9 cellular contexts compared by ENCODE assay signal in the genomic region with DNA sequence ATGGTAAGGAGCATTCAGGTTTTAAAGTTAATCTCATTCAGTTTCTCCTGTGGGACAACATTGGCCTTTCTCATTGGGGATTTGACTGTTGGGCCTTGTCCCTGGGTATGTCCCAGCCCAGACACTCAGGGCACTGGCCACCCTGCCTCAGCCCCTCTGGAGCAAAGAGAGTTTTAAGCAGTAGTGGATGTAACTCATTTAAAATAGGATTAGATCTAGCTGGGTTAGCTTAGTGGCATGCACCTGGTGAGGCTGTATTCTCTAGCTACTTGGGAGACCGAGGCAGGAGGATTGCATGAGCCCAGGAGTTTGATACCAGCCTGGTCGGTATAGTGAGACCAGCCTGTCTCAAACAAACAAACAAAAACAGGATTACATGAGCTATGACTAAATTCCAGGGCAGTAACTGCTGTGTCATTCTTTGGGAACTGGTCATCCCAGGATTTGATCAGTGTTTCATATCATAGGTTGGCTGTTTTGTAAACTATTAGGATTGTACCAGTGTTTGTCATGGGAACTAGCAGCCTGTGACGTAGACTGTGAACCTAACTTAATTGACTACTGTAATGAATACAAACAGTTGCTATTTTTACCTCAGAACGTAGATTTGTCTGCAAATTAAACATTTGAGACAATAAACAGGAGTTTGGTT. TPM values are rescaled to one million over a fixed set of nuclear protein-coding genes. Genes with fewer than 3 reads are reported as not detected.
DNase-seq lines count a peak whose midpoint lies in the region; ATAC-seq and TF ChIP-seq lines count a peak whose summit lies in the region.
"Had no signal": no experiment of that assay in that cellular context is flagged by ENCODE, and none has a peak within 500 bp of the region (broad histone marks: within the 10 kb centered on the region; RNA-seq: fewer than 3 reads in every experiment).

No MANE protein-coding gene starts in this region.

- no peaks in the 10 kb centered on the region for H3K9me3 Mint-ChIP-seq in CD8-positive, alpha-beta T cell
- peaks cover 0 to 1% (median 0%) of the 10 kb centered on the region in 11 donors for H3K9me3 Mint-ChIP-seq in naive thymus-derived CD4-positive, alpha-beta T cell

- H3K4me1 ChIP-seq in CD8-positive, alpha-beta T cell (ENCODE audit: insufficient read depth, low read length), result peaks cover 98% of the 10 kb centered on the region
- peaks cover 89 to 99% of the 10 kb centered on the region in 2 donors for H3K4me1 ChIP-seq in naive thymus-derived CD4-positive, alpha-beta T cell (ENCODE audit: control insufficient read depth in 2 of 2, insufficient read depth in 2 of 2, low read length in 2 of 2)
- H3K4me1 ChIP-seq in left lung, result peaks cover 19 to 97% of the 10 kb centered on the region in 2 donors
- peaks cover 4 to 99% (median 53%) of the 10 kb centered on the region in 9 donors for H3K4me1 ChIP-seq in heart right ventricle

- H3K27me3 Mint-ChIP-seq in CD8-positive, alpha-beta T cell (ENCODE audit: low read depth), result no peaks in the 10 kb centered on the region
- H3K27me3 Mint-ChIP-seq in naive thymus-derived CD4-positive, alpha-beta T cell, result no peaks in the 10 kb centered on the region

- intact Hi-C loops in CD8-positive, alpha-beta T cell (cut with DNase I, micrococcal nuclease), result loop anchor here (10.0 kb wide), 2 partner anchors 462 to 698 kb away; partner anchors contain the start of genes LIPT1 (in 1 of the 2), TMEM131 (in 1 of the 2) and TSGA10 (in 1 of the 2)
- intact Hi-C loops in naive thymus-derived CD4-positive, alpha-beta T cell (cut with micrococcal nuclease), result loop anchor here in 1 of 2 donors (5.0 kb wide), 1 partner anchor 95 kb away; no protein-coding TSS in a partner anchor
- intact Hi-C loops in left lung (cut with DNase I), result no loop called here
- intact Hi-C loops in heart right ventricle (cut with DNase I), result loop anchor here in 1 of 10 donors (5.0 kb wide), 1 partner anchor 35 kb away; no protein-coding TSS in a partner anchor

- H3K27ac ChIP-seq in CD8-positive, alpha-beta T cell (ENCODE audit: low read depth, low read length), result no peak overlapping the region
- peak overlapping the region; percentile 57 for H3K27ac ChIP-seq in naive thymus-derived CD4-positive, alpha-beta T cell (ENCODE audit: low read depth, low read length)
- no peak overlapping the region for H3K27ac ChIP-seq in left lung
- no peak overlapping the region for H3K27ac ChIP-seq in heart right ventricle
- H3K27ac ChIP-seq: body of pancreas had no signal

- peak overlapping the region; percentile 75 for H3K27ac Mint-ChIP-seq in CD8-positive, alpha-beta T cell
- H3K27ac Mint-ChIP-seq in naive thymus-derived CD4-positive, alpha-beta T cell, result peak overlapping the region; percentile 25 to 97 (median 91)

- H3K36me3 Mint-ChIP-seq in CD8-positive, alpha-beta T cell, result peaks cover 30% of the 10 kb centered on the region
- H3K36me3 Mint-ChIP-seq in naive thymus-derived CD4-positive, alpha-beta T cell, result peaks cover 0 to 44% (median 9%) of the 10 kb centered on the region in 5 donors

- no peaks in the 10 kb centered on the region for H3K27me3 ChIP-seq in CD8-positive, alpha-beta T cell (ENCODE audit: insufficient read depth, low read length)
- no peaks in the 10 kb centered on the region for H3K27me3 ChIP-seq in naive thymus-derived CD4-positive, alpha-beta T cell (ENCODE audit: control insufficient read depth in 2 of 2, insufficient read depth in 2 of 2, low read length in 2 of 2)
- no peaks in the 10 kb centered on the region for H3K27me3 ChIP-seq in left lung
- no peaks in the 10 kb centered on the region for H3K27me3 ChIP-seq in heart right ventricle
- H3K27me3 ChIP-seq: body of pancreas had no signal

- peak overlapping the region; percentile 8 for H3K4me3 Mint-ChIP-seq in CD8-positive, alpha-beta T cell
- peak overlapping the region in 7 of 10 donors; percentile 5 to 50 (median 20) for H3K4me3 Mint-ChIP-seq in naive thymus-derived CD4-positive, alpha-beta T cell

- POLR2A ChIA-PET in CD8-positive, alpha-beta T cell (lab: Charles Lee), result interaction anchor here (1.2 to 3.0 kb wide), 2 partner anchors 8 to 10 kb away, joined by 4 to 20 read pairs; no protein-coding TSS in a partner anchor
- POLR2A ChIA-PET in naive thymus-derived CD4-positive, alpha-beta T cell (lab: Charles Lee), result interaction anchor here (0.5 to 8.9 kb wide), 6 partner anchors 8 to 315 kb away, joined by 3 to 140 read pairs (median 4); no protein-coding TSS in a partner anchor

- H3K36me3 ChIP-seq in CD8-positive, alpha-beta T cell (ENCODE audit: insufficient read depth, low read length), result no peaks in the 10 kb centered on the region
- peaks cover 0 to 15% (median 0%) of the 10 kb centered on the region in 3 experiments for H3K36me3 ChIP-seq in naive thymus-derived CD4-positive, alpha-beta T cell (ENCODE audit: control insufficient read depth in 2 of 3, insufficient read depth in 3 of 3, low read length in 3 of 3)
- no peaks in the 10 kb centered on the region for H3K36me3 ChIP-seq in left lung
- H3K36me3 ChIP-seq in heart right ventricle, result peaks cover 0 to 13% (median 0%) of the 10 kb centered on the region in 9 donors

- H3K4me3 ChIP-seq in CD8-positive, alpha-beta T cell (ENCODE audit: low read depth, low read length), result no peak overlapping the region
- H3K4me3 ChIP-seq in cardiac fibroblast (replicated peaks in 1 of 2; ENCODE audit: low read depth in 2 of 2, low read length in 2 of 2), result no peak overlapping the region
- no peak overlapping the region for H3K4me3 ChIP-seq in naive thymus-derived CD4-positive, alpha-beta T cell (ENCODE audit: low read length)
- no peak overlapping the region for H3K4me3 ChIP-seq in left lung
- H3K4me3 ChIP-seq in heart right ventricle, result no peak overlapping the region
- H3K4me3 ChIP-seq: body of pancreas had no signal

- peaks cover 94% of the 10 kb centered on the region for H3K4me1 Mint-ChIP-seq in CD8-positive, alpha-beta T cell (ENCODE audit: low read depth)
- peaks cover 79 to 100% (median 96%) of the 10 kb centered on the region in 7 donors for H3K4me1 Mint-ChIP-seq in naive thymus-derived CD4-positive, alpha-beta T cell

- CTCF ChIA-PET in CD8-positive, alpha-beta T cell (lab: Charles Lee), result interaction anchor here (0.7 to 4.8 kb wide), 6 partner anchors 10 to 61 kb away, joined by 3 to 20 read pairs (median 4); no protein-coding TSS in a partner anchor
- CTCF ChIA-PET in naive thymus-derived CD4-positive, alpha-beta T cell (lab: Charles Lee), result interaction anchor here (0.6 to 4.2 kb wide), 7 partner anchors 11 to 381 kb away, joined by 3 to 12 read pairs (median 3); no protein-coding TSS in a partner anchor

- H3K9me3 ChIP-seq in CD8-positive, alpha-beta T cell (ENCODE audit: low read length), result no peaks in the 10 kb centered on the region
- H3K9me3 ChIP-seq in naive thymus-derived CD4-positive, alpha-beta T cell (ENCODE audit: control insufficient read depth in 2 of 3, low read length in 3 of 3), result no peaks in the 10 kb centered on the region
- H3K9me3 ChIP-seq in left lung, result no peaks in the 10 kb centered on the region
- no peaks in the 10 kb centered on the region for H3K9me3 ChIP-seq in heart right ventricle
- H3K9me3 ChIP-seq: body of pancreas had no signal

- TF ChIP-seq CTCF in CD8-positive, alpha-beta T cell (IDR thresholded peaks at IDR 0.05), result no peak
- TF ChIP-seq CTCF in cardiac fibroblast (IDR thresholded peaks at IDR 0.05; ENCODE audit: low read depth, low read length), result no peak
- no peak for TF ChIP-seq CTCF in left lung (IDR thresholded peaks at IDR 0.05)
- TF ChIP-seq CTCF in heart right ventricle (IDR thresholded peaks at IDR 0.05), result no peak

- 90 to 93% methylated on average over 4 of the region's 4 CpGs for WGBS in heart right ventricle, 2 donors

- no peak for ATAC-seq in CD8-positive, alpha-beta T cell
- ATAC-seq in naive thymus-derived CD4-positive, alpha-beta T cell, result no peak
- ATAC-seq in left lung (no peak), HG03097 (IDR thresholded peaks at IDR 0.05; ENCODE audit: low FRiP score, unreplicated experiment) (no peak), heart right ventricle (no peak)
- ATAC-seq: body of pancreas had no signal

- DNase-seq in CD8-positive, alpha-beta T cell, result peak in 1 of 7 experiments; percentile 17
- peak; percentile 89 for DNase-seq in LHCN-M2 (ENCODE audit: low read depth)
- peak; percentile 73 to 92 for DNase-seq in cardiac fibroblast (ENCODE audit: low read depth in 2 of 2)
- DNase-seq in naive thymus-derived CD4-positive, alpha-beta T cell, result no peak
- DNase-seq in left lung, result no peak
- no peak for DNase-seq in heart right ventricle
- DNase-seq in NCI-H1092 treated with DMSO at 0.1 percent for 48 hours (lab: John Stamatoyannopoulos, UW), result no peak
- DNase-seq: body of pancreas had no signal

RNA-seq across cellular contexts. Expression of gene INPP4A, which starts 12.5 kb away (rescaled TPM):
- 10 to 100 TPM; 60.3 to 67.5 TPM for total RNA-seq in CD8-positive, alpha-beta T cell
- total RNA-seq in LHCN-M2 (2014; rRNA removed) (11.8 and 13.9 TPM in 2 replicates), left lung (10 to 100 TPM; 27.7 to 34.2 TPM), heart right ventricle (10 to 100 TPM; 15.8 to 31.2 (median 22.0) TPM)
- polyA plus RNA-seq in LHCN-M2 (2012), result 5.7 TPM
- 100 to 1,000 TPM; 126 to 165 (median 157) TPM for total RNA-seq in naive thymus-derived CD4-positive, alpha-beta T cell
- polyA plus RNA-seq in naive thymus-derived CD4-positive, alpha-beta T cell, result 10 to 100 TPM; 51.4 to 75.4 TPM
- polyA plus RNA-seq in heart right ventricle, result 1 to 10 TPM; 3.8 to 7.5 TPM

Comparison
In these comparisons a context has a peak if more than half of its experiments do, and no peak if none do; other contexts are left out.
1. DNase-seq: peak in LHCN-M2 (single experiment) and cardiac fibroblast (2 of 2); none in naive thymus-derived CD4-positive, alpha-beta T cell (0 of 9), left lung (0 of 2), heart right ventricle (0 of 2) and NCI-H1092 treated with DMSO at 0.1 percent for 48 hours (single experiment).
2. intact Hi-C loops: an anchor here in CD8-positive, alpha-beta T cell (10.0 kb wide); none called in left lung.